ENCODE assay signal across 2 cellular contexts in the genomic region with DNA sequence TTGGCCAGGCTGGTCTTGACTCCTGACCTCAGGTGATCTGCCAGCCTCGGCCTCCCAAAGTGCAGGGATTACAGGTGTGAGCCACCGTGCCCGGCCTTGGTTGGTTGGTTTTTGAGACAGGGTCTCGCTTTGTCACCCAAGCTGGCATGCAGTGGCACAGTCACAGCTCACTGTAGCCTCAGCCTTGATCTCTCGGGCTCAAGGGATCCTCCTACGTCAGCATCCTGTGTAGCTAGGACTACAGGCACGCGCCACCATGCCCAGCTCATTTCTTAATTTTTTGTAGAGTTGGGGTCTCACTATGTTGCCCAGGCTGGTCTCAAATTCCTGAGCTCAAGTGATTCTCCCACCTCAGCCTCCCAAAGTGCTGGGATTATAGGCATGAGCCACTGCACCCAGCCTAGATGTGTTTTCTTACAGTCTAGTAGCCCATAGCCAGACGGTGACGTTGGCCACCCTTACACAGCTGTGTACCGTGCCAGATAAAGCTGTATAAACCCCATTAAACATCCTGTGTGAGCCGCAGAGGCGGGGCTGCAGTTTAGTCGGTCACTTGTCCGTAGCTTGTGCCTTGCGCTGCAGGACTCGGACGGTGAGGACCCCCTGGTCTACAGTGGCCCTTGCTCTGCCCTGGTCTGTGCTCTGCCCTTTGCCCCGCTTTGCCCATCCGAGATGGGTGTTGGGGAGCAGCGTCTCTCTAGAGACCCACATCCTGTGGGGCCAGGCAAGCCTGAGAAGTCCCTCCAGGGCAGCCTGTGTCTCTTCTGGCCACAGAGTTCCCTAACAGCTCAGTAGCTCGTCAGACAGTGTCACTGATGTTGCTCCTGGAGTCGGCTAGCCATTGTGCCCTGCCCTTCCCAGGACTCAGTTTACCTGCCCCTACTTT.
A peak's percentile ranks its signal among the peaks of the same experiment; 100 is the strongest.
TF ChIP-seq lines count a peak whose summit lies in the region.

No MANE protein-coding gene starts in this region.

TF ChIP-seq in HepG2, 621 proteins besides CTCF, POLR2A, EP300 and RAD21:
- peak; percentile 67; the same call in 1 of the 2 replicates for TF ChIP-seq ZNF121 (CRISPR knock-in tag; IDR thresholded peaks at IDR 0.05)
- TF ChIP-seq ZFX (CRISPR knock-in tag; IDR thresholded peaks at IDR 0.05; ENCODE audit: low read depth) = no peak
- no peak for TF ChIP-seq MAFG (CRISPR knock-in tag; IDR thresholded peaks at IDR 0.05)
TF ChIP-seq in HepG2: peak in this region for 1.

TF ChIP-seq in WTC11, 78 proteins besides CTCF, POLR2A, EP300 and RAD21:
- TF ChIP-seq ZNF121 (CRISPR knock-in tag; IDR thresholded peaks at IDR 0.05) (peak; percentile 63; the same call in 1 of the 2 replicates), IRF1 (CRISPR knock-in tag; IDR thresholded peaks at IDR 0.05) (no peak)
